In genomic region chr22:21972806-21973205, GRCh38 we compare ENCODE assay signal across 22 cellular contexts.
"Had no signal": no experiment of that assay in that cellular context is flagged by ENCODE, and none has a peak within 500 bp of the region (broad histone marks: within the 10 kb centered on the region; RNA-seq: fewer than 3 reads in every experiment).

No MANE protein-coding gene starts in this region.

- FAIRE-seq: small intestine had no signal

- H3K4me3 Mint-ChIP-seq: naive thymus-derived CD8-positive, alpha-beta T cell; natural killer cell treated with Interleukin-12 subunit alpha and Interleukin-12 subunit beta and Interleukin-15 and Interleukin-18, amount 100 ng/mL, for 72 hours; nephron progenitor cell; stimulated activated effector memory CD8-positive, alpha-beta T cell treated with anti-CD3 and anti-CD28 coated beads, Interleukin-12 subunit alpha, Interleukin-12 subunit beta, amount 100 ng/mL, for 72 hours; stimulated activated naive CD8-positive, alpha-beta T cell treated with anti-CD3 and anti-CD28 coated beads, Interleukin-15, amount 100 ng/mL, for 72 hours; type B pancreatic cell had no signal

- ATAC-seq: right cardiac atrium had no signal

- H2AFZ ChIP-seq: parathyroid adenoma had no signal

- H3K27me3 ChIP-seq: neutrophil, ovary, right lobe of liver, sigmoid colon, suprapubic skin, testis, tibial artery, transverse colon, upper lobe of right lung, uterus had no signal

- H3K36me3 Mint-ChIP-seq: natural killer cell treated with Interleukin-12 subunit alpha and Interleukin-12 subunit beta and Interleukin-15 and Interleukin-18, amount 100 ng/mL, for 72 hours had no signal

- H3K9me3 ChIP-seq: neutrophil, ovary, psoas muscle, right lobe of liver, sigmoid colon, suprapubic skin, testis, tibial artery, transverse colon, upper lobe of right lung, uterus had no signal

- DNase-seq: ovary, sigmoid colon, tibial artery, upper lobe of right lung, uterus had no signal

- H3K4me1 Mint-ChIP-seq: nephron progenitor cell, neural crest cell had no signal

- H3K36me3 ChIP-seq: ovary, uterus had no signal

- H3K27ac ChIP-seq: neutrophil, ovary, parathyroid adenoma, psoas muscle, right lobe of liver, sigmoid colon, suprapubic skin, testis, tibial artery, transverse colon, upper lobe of right lung, uterus had no signal

- H3K27ac Mint-ChIP-seq: naive thymus-derived CD8-positive, alpha-beta T cell; natural killer cell treated with Interleukin-12 subunit alpha and Interleukin-12 subunit beta and Interleukin-15 and Interleukin-18, amount 100 ng/mL, for 72 hours; nephron progenitor cell; progenitor cell of endocrine pancreas; stimulated activated effector memory CD8-positive, alpha-beta T cell treated with anti-CD3 and anti-CD28 coated beads, Interleukin-12 subunit alpha, Interleukin-12 subunit beta, amount 100 ng/mL, for 72 hours; stimulated activated naive CD8-positive, alpha-beta T cell treated with anti-CD3 and anti-CD28 coated beads, Interleukin-15, amount 100 ng/mL, for 72 hours; type B pancreatic cell had no signal

- H3K9ac ChIP-seq: parathyroid adenoma had no signal

- H3K4me1 ChIP-seq: parathyroid adenoma, psoas muscle, right lobe of liver, sigmoid colon, suprapubic skin, testis, tibial artery, transverse colon, upper lobe of right lung, uterus had no signal

- H3K9me3 Mint-ChIP-seq: naive thymus-derived CD8-positive, alpha-beta T cell; natural killer cell treated with Interleukin-12 subunit alpha and Interleukin-12 subunit beta and Interleukin-15 and Interleukin-18, amount 100 ng/mL, for 72 hours; nephron progenitor cell; neural crest cell; stimulated activated effector memory CD8-positive, alpha-beta T cell treated with anti-CD3 and anti-CD28 coated beads, Interleukin-12 subunit alpha, Interleukin-12 subunit beta, amount 100 ng/mL, for 72 hours; stimulated activated naive CD8-positive, alpha-beta T cell treated with anti-CD3 and anti-CD28 coated beads, Interleukin-15, amount 100 ng/mL, for 72 hours; type B pancreatic cell had no signal

- H3K4me3 ChIP-seq: ovary, psoas muscle, right lobe of liver, sigmoid colon, suprapubic skin, testis, tibial artery, transverse colon, upper lobe of right lung, uterus had no signal

- H3K27me3 Mint-ChIP-seq: naive thymus-derived CD8-positive, alpha-beta T cell; natural killer cell treated with Interleukin-12 subunit alpha and Interleukin-12 subunit beta and Interleukin-15 and Interleukin-18, amount 100 ng/mL, for 72 hours; progenitor cell of endocrine pancreas; stimulated activated naive CD8-positive, alpha-beta T cell treated with anti-CD3 and anti-CD28 coated beads, Interleukin-15, amount 100 ng/mL, for 72 hours; type B pancreatic cell had no signal
